In genomic region chr12:5865397-5865796, GRCh38 we compare ENCODE assay signal across 22 cellular contexts.
"Had no signal": no experiment of that assay in that cellular context is flagged by ENCODE, and none has a peak within 500 bp of the region (broad histone marks: within the 10 kb centered on the region; RNA-seq: fewer than 3 reads in every experiment).

No MANE protein-coding gene starts in this region.

- H3K4me1 ChIP-seq: right atrium auricular region, spleen, suprapubic skin, tibial artery, upper lobe of right lung, uterus had no signal

- H3K27me3 ChIP-seq: hepatocyte, ovary, right atrium auricular region, spleen, upper lobe of right lung, uterus had no signal

- DNase-seq: islet precursor cell; left ventricle myocardium inferior; midbrain; mucosa of descending colon; naive thymus-derived CD4-positive, alpha-beta T cell; ovary; spleen; stimulated activated CD4-positive, alpha-beta T cell treated with anti-CD3 and anti-CD28 coated beads, Interleukin-4, amount 100 ng/mL, for 24 hours; stimulated activated naive CD4-positive, alpha-beta T cell; tibial artery; trophoblast cell; upper lobe of right lung; uterus had no signal

- ATAC-seq: mucosa of descending colon; naive thymus-derived CD4-positive, alpha-beta T cell; natural killer cell treated with Interleukin-12 subunit alpha and Interleukin-12 subunit beta and Interleukin-15 and Interleukin-18, amount 100 ng/mL, for 72 hours; sciatic nerve; stimulated activated effector memory CD8-positive, alpha-beta T cell treated with anti-CD3 and anti-CD28 coated beads, Interleukin-12 subunit alpha, Interleukin-12 subunit beta, amount 100 ng/mL, for 72 hours; upper lobe of right lung had no signal

- H3K36me3 ChIP-seq: left ventricle myocardium inferior, ovary, right atrium auricular region, spleen, suprapubic skin, thoracic aorta, tibial artery, upper lobe of right lung, uterus had no signal

- H3K9me3 ChIP-seq: left ventricle myocardium inferior, mucosa of descending colon, ovary, right atrium auricular region, spleen, suprapubic skin, thoracic aorta, tibial artery, upper lobe of right lung, uterus had no signal

- H3K27ac ChIP-seq: hepatocyte, left ventricle myocardium inferior, ovary, right atrium auricular region, skin epidermis, spleen, suprapubic skin, thoracic aorta, tibial artery, upper lobe of right lung, uterus had no signal

- H3K4me3 ChIP-seq: hepatocyte, left ventricle myocardium inferior, lung, mucosa of descending colon, ovary, right atrium auricular region, skin epidermis, spleen, suprapubic skin, thoracic aorta, tibial artery, upper lobe of right lung, uterus had no signal
